ENCODE assay signal across 8 cellular contexts in the genomic region with DNA sequence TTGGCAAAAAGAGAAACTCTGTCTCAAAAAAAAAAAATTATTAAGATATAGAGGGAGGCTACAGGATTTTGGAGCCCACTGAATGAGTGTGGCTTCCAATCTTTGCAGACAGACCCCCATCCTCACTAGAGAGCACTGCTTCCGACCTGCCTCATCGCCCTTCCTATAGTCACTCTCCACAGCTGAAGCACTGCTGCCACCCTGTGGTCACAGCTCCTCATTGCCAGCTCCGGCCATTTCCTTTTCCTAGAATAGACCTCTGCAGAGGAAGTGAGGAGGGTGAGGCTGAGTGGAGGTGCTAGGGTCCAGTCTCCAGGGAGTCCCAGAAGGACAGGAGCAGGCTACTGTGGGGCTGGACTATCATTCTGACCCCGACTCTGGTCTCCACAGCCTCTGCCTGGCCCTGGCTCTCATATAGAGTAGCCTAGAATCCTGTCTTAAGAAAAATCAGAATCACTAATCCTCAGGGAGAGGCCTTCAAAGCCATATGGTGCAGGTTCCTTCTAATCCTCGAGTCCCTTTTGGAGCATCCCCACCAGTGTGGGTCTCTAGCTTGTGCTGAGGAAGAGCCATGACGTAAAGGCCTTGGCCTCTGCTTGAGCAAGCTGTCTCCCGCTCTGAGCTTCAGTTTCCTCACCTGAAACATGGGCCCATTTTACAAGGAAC. TPM values are rescaled to one million over a fixed set of nuclear protein-coding genes. Genes with fewer than 3 reads are reported as not detected.
A peak's percentile ranks its signal among the peaks of the same experiment; 100 is the strongest.
DNase-seq lines count a peak whose midpoint lies in the region; ATAC-seq, FAIRE-seq and TF ChIP-seq lines count a peak whose summit lies in the region.

No MANE protein-coding gene starts in this region.

- no peak overlapping the region for H2BK20ac ChIP-seq in IMR-90 (ENCODE audit: low read depth, low read length)

- peak overlapping the region; percentile 66 for H2AK9ac ChIP-seq in IMR-90 (replicated peaks; ENCODE audit: low read depth, low read length, poor library complexity)

- H3K4ac ChIP-seq in IMR-90 (ENCODE audit: low read depth, low read length) = peak overlapping the region; percentile 20; the same call in 1 of the 2 replicates

- H4K8ac ChIP-seq in IMR-90 (ENCODE audit: low read depth in 2 of 2, low read length in 2 of 2) = peak overlapping the region in 1 of 2 experiments; percentile 42; a peak in 2 of 4 replicates

- H2BK120ac ChIP-seq in IMR-90 (ENCODE audit: low read depth, low read length) = no peak overlapping the region

- no peak overlapping the region for H3K4me3 Mint-ChIP-seq in stimulated activated effector memory CD8-positive, alpha-beta T cell treated with anti-CD3 and anti-CD28 coated beads, Interleukin-12 subunit alpha, Interleukin-12 subunit beta, amount 100 ng/mL, for 72 hours

- intact Hi-C loops in IMR-90 (cut with micrococcal nuclease) = loop anchor here (1.0 to 5.0 kb wide), 4 partner anchors 87 to 296 kb away; no protein-coding TSS in a partner anchor
- intact Hi-C loops in endothelial cell of umbilical vein (cut with micrococcal nuclease) = loop anchor here (1.0 to 2.0 kb wide), 4 partner anchors 26 to 184 kb away; no protein-coding TSS in a partner anchor

- peak; percentile 52; the same call in 1 of the 2 replicates for TF ChIP-seq POLR2A in IMR-90 (IDR thresholded peaks at IDR 0.05; ENCODE audit: low read depth, low read length)
- no peak for TF ChIP-seq POLR2A in endothelial cell of umbilical vein (IDR thresholded peaks at IDR 0.05; ENCODE audit: low read depth, low read length)

- no peak overlapping the region for H4K91ac ChIP-seq in IMR-90 (ENCODE audit: insufficient read depth, low read depth, low read length)

- peak; percentile 95 for TF ChIP-seq RAD21 in IMR-90 (IDR thresholded peaks at IDR 0.05; ENCODE audit: low read length)

- no peak overlapping the region for H3K18ac ChIP-seq in IMR-90 (ENCODE audit: low read depth, low read length)

- H3K9me1 ChIP-seq in IMR-90 (ENCODE audit: insufficient read depth, low read length) (no peaks in the 10 kb centered on the region), endothelial cell of umbilical vein (replicated peaks; ENCODE audit: control insufficient read depth, extremely low read depth, insufficient read depth, low read length) (no peaks in the 10 kb centered on the region)

- H3K79me1 ChIP-seq in IMR-90 (ENCODE audit: low read depth in 1 of 2, low read length in 2 of 2) = peaks cover 0 to 23% of the 10 kb centered on the region in 2 experiments; a peak in 2 of 4 replicates

- CTCF ChIA-PET in IMR-90 (lab: Yijun Ruan, JAX) = interaction anchor here (1.1 to 2.2 kb wide), 4 partner anchors 9 to 187 kb away, joined by 3 to 14 read pairs (median 7); a partner anchor contains a TSS
- CTCF ChIA-PET in endothelial cell of umbilical vein (lab: Charles Lee) = interaction anchor here (0.6 to 3.9 kb wide), 21 partner anchors 8 to 295 kb away, joined by 3 to 48 read pairs (median 6); a partner anchor contains a TSS

- no TSS peak for BruUV-seq in IMR-90 (replicated peaks; lab: Mats Ljungman, UMichigan)
- no TSS peak for BruUV-seq in endothelial cell of umbilical vein (replicated peaks; lab: Mats Ljungman, UMichigan)

- H3K56ac ChIP-seq in IMR-90 (ENCODE audit: extremely low read depth, insufficient read depth, low read length) = no peak overlapping the region

- H3K4me1 ChIP-seq in IMR-90 (ENCODE audit: control insufficient read depth, insufficient read depth, low read length) (no peaks in the 10 kb centered on the region), OCI-LY3 (ENCODE audit: low read length) (0 out of 2 replicates have a peak, but pooled peaks cover 2% of the 10 kb centered on the region), endothelial cell of umbilical vein (ENCODE audit: control insufficient read depth, extremely low read depth, insufficient read depth, low read length) (peaks cover 3% of the 10 kb centered on the region)

- H3K23ac ChIP-seq in IMR-90 (ENCODE audit: low read depth, low read length) = no peak overlapping the region

- FAIRE-seq in endothelial cell of umbilical vein (lab: Jason Lieb, UNC) = peak; percentile 99

- no peak overlapping the region for H4K5ac ChIP-seq in IMR-90 (ENCODE audit: low read depth, low read length)

- H2BK15ac ChIP-seq in IMR-90 (ENCODE audit: low read depth, low read length) = no peak overlapping the region

- H4K20me1 ChIP-seq in IMR-90 (ENCODE audit: insufficient read depth, low read length) (no peaks in the 10 kb centered on the region), OCI-LY3 (ENCODE audit: insufficient read depth, low read length) (no peaks in the 10 kb centered on the region), endothelial cell of umbilical vein (replicated peaks; ENCODE audit: control insufficient read depth, extremely low read depth, insufficient read depth, low read length) (no peaks in the 10 kb centered on the region)

- H3K9me3 ChIP-seq in IMR-90 (ENCODE audit: control insufficient read depth, insufficient read depth, low read length) (no peaks in the 10 kb centered on the region), OCI-LY3 (ENCODE audit: insufficient read depth, low read length) (no peaks in the 10 kb centered on the region), endothelial cell of umbilical vein (replicated peaks; ENCODE audit: control insufficient read depth, insufficient read depth, low read length) (no peaks in the 10 kb centered on the region)

- no peak overlapping the region for H2AK5ac ChIP-seq in IMR-90 (ENCODE audit: low read depth, low read length)

- H2AFZ ChIP-seq in IMR-90 (replicated peaks; ENCODE audit: low read length, poor library complexity) (peak overlapping the region; percentile 82), OCI-LY3 (ENCODE audit: low read depth, low read length) (no peak overlapping the region), endothelial cell of umbilical vein (ENCODE audit: low read depth, low read length) (no peak overlapping the region)

- DNase-seq in DMS114 treated with DMSO at 0.1 percent for 48 hours (lab: John Stamatoyannopoulos, UW; ENCODE audit: unreplicated experiment) = peak; percentile 86
- peak; percentile 67 for DNase-seq in IMR-90
- peak; percentile 68 for DNase-seq in activated CD8-positive, alpha-beta memory T cell treated with anti-CD3 and anti-CD28 coated beads, Interleukin-2, amount 50 U/mL, for 24 hours (ENCODE audit: extremely low read depth)
- DNase-seq in endothelial cell of umbilical vein (ENCODE audit: low read depth, low spot score) = peak; percentile 89
- DNase-seq in myocyte (ENCODE audit: low read depth) = peak; percentile 84
- DNase-seq in stimulated activated effector memory CD8-positive, alpha-beta T cell treated with anti-CD3 and anti-CD28 coated beads, Interleukin-12 subunit alpha, Interleukin-12 subunit beta, amount 100 ng/mL, for 72 hours (ENCODE audit: low spot score in 2 of 2) = peak; percentile 82 to 93

- 83% methylated on average over 1 of the region's 7 CpGs; no CpG with 5 or more reads in 1 of the 2 experiments for WGBS in IMR-90 (ENCODE audit: extremely low coverage in 2 of 2, insufficient read length in 1 of 2), 2 experiments

- dilution Hi-C loops in IMR-90 (cut with HindIII; ENCODE audit: low sequenced_read_pairs, unreplicated experiment) (no loop called here), endothelial cell of umbilical vein (cut with MboI; ENCODE audit: extremely low pct_ligation_motif_present, low sequenced_read_pairs) (no loop called here)

- peaks cover 46% of the 10 kb centered on the region for H3K36me3 Mint-ChIP-seq in stimulated activated effector memory CD8-positive, alpha-beta T cell treated with anti-CD3 and anti-CD28 coated beads, Interleukin-12 subunit alpha, Interleukin-12 subunit beta, amount 100 ng/mL, for 72 hours

- POLR2A ChIA-PET in IMR-90 (lab: Charles Lee; ENCODE audit: unreplicated experiment) = interaction anchor here (0.5 kb wide), 1 partner anchor 431 kb away, joined by 17 read pairs; no protein-coding TSS in a partner anchor
- POLR2A ChIA-PET in endothelial cell of umbilical vein (lab: Charles Lee) = interaction anchor here (0.6 kb wide), 1 partner anchor 27 kb away, joined by 3 read pairs; no protein-coding TSS in a partner anchor

- H2BK5ac ChIP-seq in IMR-90 (ENCODE audit: low read depth, low read length, poor library complexity, severe bottlenecking) = no peak overlapping the region

- H3K4me1 Mint-ChIP-seq in stimulated activated effector memory CD8-positive, alpha-beta T cell treated with anti-CD3 and anti-CD28 coated beads, Interleukin-12 subunit alpha, Interleukin-12 subunit beta, amount 100 ng/mL, for 72 hours = peaks cover 24% of the 10 kb centered on the region

- H3K4me3 ChIP-seq in IMR-90 (ENCODE audit: insufficient read depth, low read depth, low read length) (no peak overlapping the region), OCI-LY3 (ENCODE audit: low read length) (no peak overlapping the region), endothelial cell of umbilical vein (replicated peaks in 1 of 3; ENCODE audit: insufficient read depth in 1 of 3, low read depth in 1 of 3, low read length in 3 of 3) (no peak overlapping the region)

- ATAC-seq in GM21515 (IDR thresholded peaks at IDR 0.05; ENCODE audit: unreplicated experiment) = peak; percentile 80
- peak; percentile 93 for ATAC-seq in IMR-90 (ENCODE audit: low read depth)
- ATAC-seq in stimulated activated effector memory CD8-positive, alpha-beta T cell treated with anti-CD3 and anti-CD28 coated beads, Interleukin-12 subunit alpha, Interleukin-12 subunit beta, amount 100 ng/mL, for 72 hours = peak; percentile 92

- TF ChIP-seq CTCF in IMR-90 (conservative IDR thresholded peaks at IDR 0.05; ENCODE audit: low read depth, low read length) (peak; percentile 94), OCI-LY3 (IDR thresholded peaks at IDR 0.05; ENCODE audit: low read depth, low read length) (peak; percentile 90), endothelial cell of umbilical vein (IDR thresholded peaks at IDR 0.05; ENCODE audit: extremely low read depth in 1 of 2, insufficient read depth in 1 of 2, low read depth in 1 of 2, low read length in 2 of 2) (peak; percentile 90 to 94)

- in situ Hi-C loops in IMR-90 (cut with MboI; ENCODE audit: low sequenced_read_pairs) = loop anchor here (10.0 kb wide), 1 partner anchor 184 kb away; a partner anchor contains a TSS

- H3K27ac Mint-ChIP-seq in stimulated activated effector memory CD8-positive, alpha-beta T cell treated with anti-CD3 and anti-CD28 coated beads, Interleukin-12 subunit alpha, Interleukin-12 subunit beta, amount 100 ng/mL, for 72 hours = peak overlapping the region; percentile 67

- no peaks in the 10 kb centered on the region for H3K9me3 Mint-ChIP-seq in stimulated activated effector memory CD8-positive, alpha-beta T cell treated with anti-CD3 and anti-CD28 coated beads, Interleukin-12 subunit alpha, Interleukin-12 subunit beta, amount 100 ng/mL, for 72 hours

- H3K36me3 ChIP-seq in IMR-90 (ENCODE audit: control insufficient read depth, insufficient read depth, low read length) (peaks cover 44% of the 10 kb centered on the region), OCI-LY3 (replicated peaks; ENCODE audit: low read depth, low read length) (peaks cover 4% of the 10 kb centered on the region), endothelial cell of umbilical vein (ENCODE audit: control insufficient read depth in 2 of 2, extremely low read depth in 1 of 2, insufficient read depth in 2 of 2, low read length in 2 of 2) (peaks cover 9 to 44% of the 10 kb centered on the region in 2 experiments)

- H3K79me2 ChIP-seq in OCI-LY3 (ENCODE audit: low read length) (no peaks in the 10 kb centered on the region), endothelial cell of umbilical vein (ENCODE audit: control insufficient read depth, insufficient read depth, low read length) (no peaks in the 10 kb centered on the region)

- H3K9ac ChIP-seq in IMR-90 (ENCODE audit: low read depth, low read length) (no peak overlapping the region), OCI-LY3 (ENCODE audit: low read length) (no peak overlapping the region), endothelial cell of umbilical vein (replicated peaks; ENCODE audit: extremely low read depth, insufficient read depth, low read length) (no peak overlapping the region)

- no peak overlapping the region for H3K4me2 ChIP-seq in IMR-90 (ENCODE audit: low read depth, low read length)
- no peak overlapping the region for H3K4me2 ChIP-seq in OCI-LY3 (ENCODE audit: low read length)
- no peak overlapping the region for H3K4me2 ChIP-seq in endothelial cell of umbilical vein (ENCODE audit: insufficient read depth, low read length)

- no peak overlapping the region for H3K27ac ChIP-seq in IMR-90 (ENCODE audit: insufficient read depth, low read length)
- no peak overlapping the region for H3K27ac ChIP-seq in OCI-LY3 (ENCODE audit: low read length)
- no peak overlapping the region for H3K27ac ChIP-seq in endothelial cell of umbilical vein (ENCODE audit: insufficient read depth, low read depth, low read length)

- H3K14ac ChIP-seq in IMR-90 (replicated peaks; ENCODE audit: low read depth, low read length) = no peak overlapping the region

- no peaks in the 10 kb centered on the region for H3K27me3 ChIP-seq in IMR-90 (ENCODE audit: control insufficient read depth, insufficient read depth, low read length)
- no peaks in the 10 kb centered on the region for H3K27me3 ChIP-seq in OCI-LY3 (ENCODE audit: low read depth, low read length)
- no peaks in the 10 kb centered on the region for H3K27me3 ChIP-seq in endothelial cell of umbilical vein (ENCODE audit: control insufficient read depth in 2 of 2, insufficient read depth in 2 of 2, low read length in 2 of 2)

RNA-seq across cellular contexts. Expression of a gene that starts 1.4 kb away (rescaled TPM):
- not detected in 2 replicates for total RNA-seq in IMR-90 (2012; rRNA removed)
- not detected in 2 replicates for polyA plus RNA-seq in IMR-90 (2012; rRNA removed)
- not detected in 2 replicates for polyA plus RNA-seq in IMR-90 (2012; cell fraction: cytosol; rRNA removed)
- polyA plus RNA-seq in IMR-90 (2012; cell fraction: nucleus; rRNA removed; ENCODE audit: low replicate concordance) = 0.87 TPM in 1 of 2 replicates, not detected in the other
- total RNA-seq in endothelial cell of umbilical vein = not detected in 2 replicates
- 0.30 TPM in 1 of 2 replicates, not detected in the other for polyA plus RNA-seq in endothelial cell of umbilical vein
- 0.22 and 0.23 TPM in 2 replicates for polyA plus RNA-seq in endothelial cell of umbilical vein (2011; cell fraction: cytosol; rRNA removed)
- polyA plus RNA-seq in endothelial cell of umbilical vein (2011; cell fraction: nucleus; rRNA removed) = 0.53 and 0.74 TPM in 2 replicates
- 0.59 TPM in 1 of 2 replicates, not detected in the other for polyA plus RNA-seq in endothelial cell of umbilical vein (2012)
- not detected in 2 replicates for polyA minus RNA-seq in endothelial cell of umbilical vein
- polyA minus RNA-seq in endothelial cell of umbilical vein (2011; cell fraction: cytosol; rRNA and poly(A)+ RNA removed) = not detected
- not detected in 2 replicates for polyA minus RNA-seq in endothelial cell of umbilical vein (2011; cell fraction: nucleus; rRNA and poly(A)+ RNA removed)
- not detected in 2 replicates for total RNA-seq in myocyte
- polyA plus RNA-seq in myocyte (2012) = not detected

RNA-seq across cellular contexts. Expression of a gene that starts 7.6 kb away (rescaled TPM):
- total RNA-seq in IMR-90 (2012; rRNA removed) (27.4 and 27.8 TPM in 2 replicates), endothelial cell of umbilical vein (53.8 and 57.2 TPM in 2 replicates), myocyte (23.7 and 30.0 TPM in 2 replicates)
- polyA plus RNA-seq in IMR-90 (2012; rRNA removed) (46.1 and 49.6 TPM in 2 replicates), endothelial cell of umbilical vein (82.8 and 92.1 TPM in 2 replicates)
- 31.9 and 38.5 TPM in 2 replicates for polyA plus RNA-seq in IMR-90 (2012; cell fraction: cytosol; rRNA removed)
- polyA plus RNA-seq in IMR-90 (2012; cell fraction: nucleus; rRNA removed; ENCODE audit: low replicate concordance) = 128 and 140 TPM in 2 replicates
- polyA plus RNA-seq in endothelial cell of umbilical vein (2011; cell fraction: cytosol; rRNA removed) = 57.3 and 67.6 TPM in 2 replicates
- polyA plus RNA-seq in endothelial cell of umbilical vein (2011; cell fraction: nucleus; rRNA removed) = 223 and 226 TPM in 2 replicates
- 35.3 and 37.5 TPM in 2 replicates for polyA plus RNA-seq in endothelial cell of umbilical vein (2012)
- 37.3 and 38.8 TPM in 2 replicates for polyA minus RNA-seq in endothelial cell of umbilical vein
- polyA minus RNA-seq in endothelial cell of umbilical vein (2011; cell fraction: cytosol; rRNA and poly(A)+ RNA removed) = 27.0 TPM
- 35.5 and 39.8 TPM in 2 replicates for polyA minus RNA-seq in endothelial cell of umbilical vein (2011; cell fraction: nucleus; rRNA and poly(A)+ RNA removed)
- 27.8 TPM for polyA plus RNA-seq in myocyte (2012)

RNA-seq across cellular contexts. Expression of a gene that starts 9.4 kb away (rescaled TPM):
- total RNA-seq in IMR-90 (2012; rRNA removed) (20.6 and 29.0 TPM in 2 replicates), endothelial cell of umbilical vein (29.3 and 33.3 TPM in 2 replicates), myocyte (17.0 and 25.5 TPM in 2 replicates)
- polyA plus RNA-seq in IMR-90 (2012; rRNA removed) (48.6 and 52.5 TPM in 2 replicates), endothelial cell of umbilical vein (66.2 and 69.2 TPM in 2 replicates)
- 18.8 and 22.6 TPM in 2 replicates for polyA plus RNA-seq in IMR-90 (2012; cell fraction: cytosol; rRNA removed)
- 284 and 449 TPM in 2 replicates for polyA plus RNA-seq in IMR-90 (2012; cell fraction: nucleus; rRNA removed; ENCODE audit: low replicate concordance)
- polyA plus RNA-seq in endothelial cell of umbilical vein (2011; cell fraction: cytosol; rRNA removed) = 28.2 and 33.4 TPM in 2 replicates
- polyA plus RNA-seq in endothelial cell of umbilical vein (2011; cell fraction: nucleus; rRNA removed) = 281 and 407 TPM in 2 replicates
- 35.4 and 59.5 TPM in 2 replicates for polyA plus RNA-seq in endothelial cell of umbilical vein (2012)
- 49.6 and 53.5 TPM in 2 replicates for polyA minus RNA-seq in endothelial cell of umbilical vein
- 1.2 TPM for polyA minus RNA-seq in endothelial cell of umbilical vein (2011; cell fraction: cytosol; rRNA and poly(A)+ RNA removed)
- 55.7 and 57.8 TPM in 2 replicates for polyA minus RNA-seq in endothelial cell of umbilical vein (2011; cell fraction: nucleus; rRNA and poly(A)+ RNA removed)
- polyA plus RNA-seq in myocyte (2012) = 20.6 TPM

RNA-seq across cellular contexts. Expression of a gene that starts 56.8 kb away (rescaled TPM):
- 190 and 198 TPM in 2 replicates for total RNA-seq in IMR-90 (2012; rRNA removed)
- polyA plus RNA-seq in IMR-90 (2012; rRNA removed) = 409 and 586 TPM in 2 replicates
- polyA plus RNA-seq in IMR-90 (2012; cell fraction: cytosol; rRNA removed) = 248 and 496 TPM in 2 replicates
- polyA plus RNA-seq in IMR-90 (2012; cell fraction: nucleus; rRNA removed; ENCODE audit: low replicate concordance) = 390 and 761 TPM in 2 replicates
- 948 and 995 TPM in 2 replicates for total RNA-seq in endothelial cell of umbilical vein
- polyA plus RNA-seq in endothelial cell of umbilical vein = 431 and 526 TPM in 2 replicates
- polyA plus RNA-seq in endothelial cell of umbilical vein (2011; cell fraction: cytosol; rRNA removed) = 597 and 613 TPM in 2 replicates
- polyA plus RNA-seq in endothelial cell of umbilical vein (2011; cell fraction: nucleus; rRNA removed) = 798 and 963 TPM in 2 replicates
- 733 and 847 TPM in 2 replicates for polyA plus RNA-seq in endothelial cell of umbilical vein (2012)
- 909 and 921 TPM in 2 replicates for polyA minus RNA-seq in endothelial cell of umbilical vein
- polyA minus RNA-seq in endothelial cell of umbilical vein (2011; cell fraction: cytosol; rRNA and poly(A)+ RNA removed) = 650 TPM
- 462 and 551 TPM in 2 replicates for polyA minus RNA-seq in endothelial cell of umbilical vein (2011; cell fraction: nucleus; rRNA and poly(A)+ RNA removed)
- total RNA-seq in myocyte = 141 and 158 TPM in 2 replicates
- polyA plus RNA-seq in myocyte (2012) = 670 TPM
